Comparison of ENCODE assay signal across 35 cellular contexts in the genomic region with DNA sequence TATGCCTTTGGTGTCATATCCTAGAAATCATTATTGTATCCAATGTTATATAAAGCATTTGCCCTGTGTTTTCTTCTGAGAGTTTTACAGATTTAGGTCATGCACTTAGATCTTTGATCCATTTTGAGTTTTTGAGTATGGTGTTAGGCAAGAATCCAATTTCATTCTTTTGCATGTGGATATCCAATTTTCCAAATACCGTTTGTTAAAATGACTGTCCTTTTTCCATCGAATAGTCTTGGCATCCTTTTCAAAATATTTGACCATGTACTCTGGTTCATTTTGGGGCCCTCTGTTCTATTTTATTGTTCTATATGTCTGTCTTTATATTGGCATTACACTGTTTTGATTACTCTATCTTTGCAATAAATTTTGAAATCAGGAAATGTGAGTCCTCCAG. TPM values are rescaled to one million over a fixed set of nuclear protein-coding genes. Genes with fewer than 3 reads are reported as not detected.
"Had no signal": no experiment of that assay in that cellular context is flagged by ENCODE, and none has a peak within 500 bp of the region (broad histone marks: within the 10 kb centered on the region; RNA-seq: fewer than 3 reads in every experiment).

No MANE protein-coding gene starts in this region.

- H3K4me1 ChIP-seq: psoas muscle, spleen, suprapubic skin, testis, upper lobe of right lung, uterus had no signal

- H3K27me3 Mint-ChIP-seq: naive thymus-derived CD8-positive, alpha-beta T cell; natural killer cell treated with Interleukin-12 subunit alpha and Interleukin-12 subunit beta and Interleukin-15 and Interleukin-18, amount 100 ng/mL, for 72 hours; progenitor cell of endocrine pancreas; stimulated activated memory B cell treated with anti-CD40 and anti-IgM and Interleukin-4, amounts not matched to agents 10 μg/mL and 1 μg/mL and 100 μg/mL, for 72 hours; stimulated activated naive CD8-positive, alpha-beta T cell treated with anti-CD3 and anti-CD28 coated beads, Interleukin-15, amount 100 ng/mL, for 72 hours; type B pancreatic cell had no signal

- DNase-seq: naive thymus-derived CD8-positive, alpha-beta T cell; nephron progenitor cell; nucleus accumbens; ovary; posterior cingulate gyrus; psoas muscle; right cardiac atrium; spleen; stimulated activated CD4-positive, alpha-beta T cell treated with anti-CD3 and anti-CD28 coated beads, Interleukin-12 subunit alpha, Interleukin-12 subunit beta, amount 100 ng/mL, for 4 hours; stimulated activated CD4-positive, alpha-beta T cell treated with anti-CD3 and anti-CD28 coated beads, Interleukin-1b, Interleukin-23, amount 100 ng/mL, for 48 hours; stimulated activated CD4-positive, alpha-beta T cell treated with anti-CD3 and anti-CD28 coated beads, Interleukin-4, amount 100 ng/mL, for 1 hour; stimulated activated CD4-positive, alpha-beta T cell treated with anti-CD3 and anti-CD28 coated beads, Interleukin-4, amount 100 ng/mL, for 4 hours; stimulated activated CD8-positive, alpha-beta memory T cell treated with anti-CD3 and anti-CD28 coated beads, Interleukin-4, amount 100 ng/mL, for 48 hours; stimulated activated naive CD4-positive, alpha-beta T cell; stimulated activated naive CD8-positive, alpha-beta T cell treated with anti-CD3 and anti-CD28 coated beads, Interleukin-15, amount 100 ng/mL, for 72 hours; stimulated activated naive CD8-positive, alpha-beta T cell treated with anti-CD3 and anti-CD28 coated beads, Interleukin-15, Interleukin-2, amounts not matched to agents 100 U/mL and 50 U/mL, for 24 hours; substantia nigra; testis; tibial artery; transverse colon; upper lobe of right lung; uterus had no signal

- H3K27me3 ChIP-seq: neutrophil, ovary, spleen, suprapubic skin, testis, tibial artery, transverse colon, upper lobe of right lung, uterus had no signal

- H3K4me3 ChIP-seq: ovary, psoas muscle, skin epidermis, smooth muscle cell, spleen, suprapubic skin, testis, tibial artery, transverse colon, upper lobe of right lung, uterus had no signal

- H3K36me3 ChIP-seq: ovary, uterus had no signal

- H3K9me3 Mint-ChIP-seq: natural killer cell treated with Interleukin-12 subunit alpha and Interleukin-12 subunit beta and Interleukin-15 and Interleukin-18, amount 100 ng/mL, for 72 hours; stimulated activated memory B cell treated with anti-CD40 and anti-IgM and Interleukin-4, amounts not matched to agents 10 μg/mL and 1 μg/mL and 100 μg/mL, for 72 hours; stimulated activated naive CD8-positive, alpha-beta T cell treated with anti-CD3 and anti-CD28 coated beads, Interleukin-15, amount 100 ng/mL, for 72 hours had no signal

- H2AFZ ChIP-seq: parathyroid adenoma had no signal

- H3K4me2 ChIP-seq: smooth muscle cell had no signal

- ATAC-seq: naive thymus-derived CD8-positive, alpha-beta T cell; natural killer cell treated with Interleukin-12 subunit alpha and Interleukin-12 subunit beta and Interleukin-15 and Interleukin-18, amount 100 ng/mL, for 72 hours; psoas muscle; right cardiac atrium; sciatic nerve; stimulated activated memory B cell treated with anti-CD40 and anti-IgM and Interleukin-4, amounts not matched to agents 10 μg/mL and 1 μg/mL and 100 μg/mL, for 72 hours; stimulated activated naive CD8-positive, alpha-beta T cell treated with anti-CD3 and anti-CD28 coated beads, Interleukin-15, amount 100 ng/mL, for 72 hours; stimulated activated naive CD8-positive, alpha-beta T cell treated with anti-CD3 and anti-CD28 coated beads, Interleukin-15, Interleukin-2, amounts not matched to agents 100 U/mL and 50 U/mL, for 24 hours; upper lobe of right lung had no signal

- H3K27ac ChIP-seq: neutrophil, ovary, parathyroid adenoma, psoas muscle, skin epidermis, spleen, suprapubic skin, testis, tibial artery, transverse colon, upper lobe of right lung, uterus had no signal

- H3K27ac Mint-ChIP-seq: natural killer cell treated with Interleukin-12 subunit alpha and Interleukin-12 subunit beta and Interleukin-15 and Interleukin-18, amount 100 ng/mL, for 72 hours; nephron progenitor cell; progenitor cell of endocrine pancreas; stimulated activated memory B cell treated with anti-CD40 and anti-IgM and Interleukin-4, amounts not matched to agents 10 μg/mL and 1 μg/mL and 100 μg/mL, for 72 hours; stimulated activated naive CD8-positive, alpha-beta T cell treated with anti-CD3 and anti-CD28 coated beads, Interleukin-15, amount 100 ng/mL, for 72 hours; type B pancreatic cell had no signal

- H3K9ac ChIP-seq: parathyroid adenoma had no signal

- H3K9me3 ChIP-seq: neutrophil, ovary, psoas muscle, testis, upper lobe of right lung had no signal

- H3K4me3 Mint-ChIP-seq: naive thymus-derived CD8-positive, alpha-beta T cell; natural killer cell treated with Interleukin-12 subunit alpha and Interleukin-12 subunit beta and Interleukin-15 and Interleukin-18, amount 100 ng/mL, for 72 hours; nephron progenitor cell; neural crest cell; stimulated activated memory B cell treated with anti-CD40 and anti-IgM and Interleukin-4, amounts not matched to agents 10 μg/mL and 1 μg/mL and 100 μg/mL, for 72 hours; stimulated activated naive CD8-positive, alpha-beta T cell treated with anti-CD3 and anti-CD28 coated beads, Interleukin-15, amount 100 ng/mL, for 72 hours; type B pancreatic cell had no signal

- H3K4me1 Mint-ChIP-seq: nephron progenitor cell; neural crest cell; stimulated activated memory B cell treated with anti-CD40 and anti-IgM and Interleukin-4, amounts not matched to agents 10 μg/mL and 1 μg/mL and 100 μg/mL, for 72 hours; stimulated activated naive CD8-positive, alpha-beta T cell treated with anti-CD3 and anti-CD28 coated beads, Interleukin-15, amount 100 ng/mL, for 72 hours had no signal

RNA-seq across cellular contexts. Expression of gene KCNJ13, which starts 23.8 kb away (rescaled TPM):
- total RNA-seq: naive thymus-derived CD8-positive, alpha-beta T cell; natural killer cell treated with Interleukin-12 subunit alpha and Interleukin-12 subunit beta and Interleukin-15 and Interleukin-18, amount 100 ng/mL, for 72 hours; neural crest cell; omental fat pad; psoas muscle; right cardiac atrium; sciatic nerve; smooth muscle cell; spleen; transverse colon; upper lobe of right lung; uterus had no signal
- polyA plus RNA-seq: ovary, right cardiac atrium, smooth muscle cell, urinary bladder had no signal
